14 cellular contexts compared by ENCODE assay signal in the genomic region with DNA sequence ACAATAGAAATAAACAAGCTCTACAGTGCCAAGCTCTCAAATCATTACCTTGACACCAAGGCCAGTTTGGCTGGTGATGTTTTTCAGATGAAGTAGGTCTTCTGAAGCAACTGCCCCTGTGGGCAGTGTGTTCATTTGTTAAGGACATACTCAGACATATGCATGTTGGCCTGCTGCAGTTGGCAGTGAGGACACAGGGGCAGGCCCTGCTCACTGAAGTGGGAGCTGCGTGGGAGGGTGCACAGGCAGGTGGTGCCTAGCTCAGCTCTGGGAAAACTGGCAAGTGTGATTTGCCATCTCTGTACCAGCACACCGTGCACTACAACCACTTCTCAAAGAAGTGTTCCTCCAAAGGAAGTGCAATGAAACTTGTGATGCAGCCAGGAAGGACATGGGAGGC.
"Had no signal": no experiment of that assay in that cellular context is flagged by ENCODE, and none has a peak within 500 bp of the region (broad histone marks: within the 10 kb centered on the region; RNA-seq: fewer than 3 reads in every experiment).

No MANE protein-coding gene starts in this region.

- H3K9me3 ChIP-seq: right atrium auricular region, suprapubic skin had no signal

- H3K27ac ChIP-seq: right atrium auricular region, suprapubic skin had no signal

- ATAC-seq: activated CD8-positive, alpha-beta T cell treated with anti-CD3 and anti-CD28 coated beads, Interleukin-2, amount 10 ng/mL, durations not matched to agents 7 days and 5 days; stimulated activated naive CD8-positive, alpha-beta T cell treated with anti-CD3 and anti-CD28 coated beads, Interleukin-15, amount 100 ng/mL, for 72 hours had no signal

- H3K4me3 ChIP-seq: right atrium auricular region, suprapubic skin had no signal

- H3K4me1 ChIP-seq: right atrium auricular region had no signal

- H3K27me3 ChIP-seq: right atrium auricular region, suprapubic skin had no signal

- H3K36me3 ChIP-seq: right atrium auricular region, suprapubic skin had no signal

- DNase-seq: activated B cell treated with CpG ODN at 0.5 μM for 24 hours; activated CD4-positive, alpha-beta T cell treated with anti-CD3 and anti-CD28 coated beads for 4 hours; activated naive CD4-positive, alpha-beta T cell treated with Interleukin-2 at 50 U/mL for 16 hours; activated T-cell treated with anti-CD3 and anti-CD28 coated beads, Interleukin-2, amount 50 U/mL, for 24 hours; anterior cingulate cortex; central memory CD4-positive, alpha-beta T cell; effector CD8-positive, alpha-beta T cell; stimulated activated naive CD8-positive, alpha-beta T cell treated with anti-CD3 and anti-CD28 coated beads, Interleukin-15, amount 100 ng/mL, for 72 hours; T-helper 1 cell; T-helper 9 cell; trophoblast cell had no signal
